ENCODE assay signal across 8 cellular contexts in genomic region chr2:105369777-105370690, GRCh38. TPM values are rescaled to one million over a fixed set of nuclear protein-coding genes. Genes with fewer than 3 reads are reported as not detected.
DNase-seq lines count a peak whose midpoint lies in the region; ATAC-seq and TF ChIP-seq lines count a peak whose summit lies in the region.

No MANE protein-coding gene starts in this region.

- WGBS in right cardiac atrium = 39% methylated on average over 30 of the region's 30 CpGs
- whole genome bisulfite sequencing in sigmoid colon, 2 donors = 43 to 45% methylated on average over 30 of the region's 30 CpGs

- no peak for TF ChIP-seq POLR2A in sigmoid colon (IDR thresholded peaks at IDR 0.05)

- H3K27me3 ChIP-seq in right cardiac atrium (ENCODE audit: control insufficient read depth, insufficient read depth) (no peaks in the 10 kb centered on the region), sigmoid colon (no peaks in the 10 kb centered on the region)

- H3K4me3 ChIP-seq in GM12865 (ENCODE audit: low read depth, low read length) (no peak overlapping the region), HFF-Myc (replicated peaks; ENCODE audit: low read depth, low read length) (no peak overlapping the region), right cardiac atrium (ENCODE audit: low read length) (no peak overlapping the region), sigmoid colon (no peak overlapping the region)

- intact Hi-C loops in right cardiac atrium (cut with DNase I) (loop anchor here (2.0 to 5.0 kb wide), 3 partner anchors 147 to 152 kb away; no protein-coding TSS in a partner anchor), sigmoid colon (cut with DNase I) (loop anchor here (1.0 to 10.0 kb wide), 4 partner anchors 72 to 665 kb away; no protein-coding TSS in a partner anchor)

- DNase-seq in GM12865 (ENCODE audit: low read depth) (peak; percentile 92), HFF-Myc (ENCODE audit: extremely low read depth, low read depth) (peak; percentile 68), NCI-H1092 (lab: John Stamatoyannopoulos, UW) (peak; percentile 50), T-helper 2 cell (peak; percentile 53 to 91 (median 75)), amniotic stem cell (lab: John Stamatoyannopoulos, UW) (peak; percentile 69), right cardiac atrium (peak; percentile 85 to 93 (median 92)), sigmoid colon (peak; percentile 93), NCI-H774 (lab: John Stamatoyannopoulos, UW) (no peak)

- TF ChIP-seq EP300 in sigmoid colon (IDR thresholded peaks at IDR 0.05) = no peak

- no peaks in the 10 kb centered on the region for H3K9me3 ChIP-seq in right cardiac atrium (ENCODE audit: control insufficient read depth, low read length)
- no peaks in the 10 kb centered on the region for H3K9me3 ChIP-seq in sigmoid colon

- H3K36me3 ChIP-seq in sigmoid colon = peaks cover 0 to 61% (median 9%) of the 10 kb centered on the region in 4 donors

- H3K27ac ChIP-seq in right cardiac atrium (ENCODE audit: low read length) = no peak overlapping the region
- H3K27ac ChIP-seq in sigmoid colon = no peak overlapping the region

- ATAC-seq in right cardiac atrium = peak; percentile 72 to 79

- TF ChIP-seq CTCF in GM12865 (IDR thresholded peaks at IDR 0.05; ENCODE audit: insufficient read depth, low read depth, low read length, missing control alignments) (peak; percentile 95), HFF-Myc (IDR thresholded peaks at IDR 0.05; ENCODE audit: low read depth, low read length, missing control alignments) (peak; percentile 91), sigmoid colon (IDR thresholded peaks at IDR 0.05) (peak; percentile 87 to 96 (median 90))

- peaks cover 2% of the 10 kb centered on the region for H3K4me1 ChIP-seq in right cardiac atrium (ENCODE audit: control insufficient read depth, insufficient read depth, low read length)
- H3K4me1 ChIP-seq in sigmoid colon = peaks cover 0 to 39% (median 28%) of the 10 kb centered on the region in 4 donors

RNA-seq across cellular contexts. Expression of gene FHL2, which starts 28.8 kb away (rescaled TPM):
- total RNA-seq in right cardiac atrium (100 to 1,000 TPM; 423 to 631 (median 511) TPM), sigmoid colon (100 to 1,000 TPM in 1 of 4 donors, 10 to 100 TPM in 3; 62.0 to 123 (median 77.6) TPM)
- polyA plus RNA-seq in right cardiac atrium (410 TPM), sigmoid colon (100 to 1,000 TPM in 2 of 3 donors, 10 to 100 TPM in 1; 98.8 to 210 (median 123) TPM)

RNA-seq across cellular contexts. Expression of gene C2orf49, which starts 32.7 kb away (rescaled TPM):
- total RNA-seq in right cardiac atrium (10 to 100 TPM; 13.2 to 20.3 (median 17.0) TPM), sigmoid colon (10 to 100 TPM; 15.7 to 22.5 (median 16.0) TPM)
- polyA plus RNA-seq in right cardiac atrium (15.8 TPM), sigmoid colon (10 to 100 TPM in 1 of 3 donors, 1 to 10 TPM in 2; 8.3 to 10.9 (median 8.4) TPM)

RNA-seq across cellular contexts. Expression of gene TGFBRAP1, which starts 40.5 kb away (rescaled TPM):
- 10 to 100 TPM in 3 of 4 donors, 1 to 10 TPM in 1; 9.9 to 12.5 (median 11.8) TPM for total RNA-seq in right cardiac atrium
- 3.6 TPM for polyA plus RNA-seq in right cardiac atrium
- 10 to 100 TPM; 17.4 to 24.6 (median 20.8) TPM for total RNA-seq in sigmoid colon
- polyA plus RNA-seq in sigmoid colon = 1 to 10 TPM; 4.8 to 9.0 (median 5.5) TPM
